In genomic region chr9:130755377-130756007, GRCh38 we compare ENCODE assay signal across 23 cellular contexts.
DNase-seq lines count a peak whose midpoint lies in the region; ATAC-seq and TF ChIP-seq lines count a peak whose summit lies in the region.
"Had no signal": no experiment of that assay in that cellular context is flagged by ENCODE, and none has a peak within 500 bp of the region (broad histone marks: within the 10 kb centered on the region; RNA-seq: fewer than 3 reads in every experiment).

No MANE protein-coding gene starts in this region.

- no peaks in the 10 kb centered on the region for H3K27me3 ChIP-seq in IMR-90 (ENCODE audit: control insufficient read depth, insufficient read depth, low read length)
- H3K27me3 ChIP-seq in lower lobe of right lung (ENCODE audit: low read depth), result no peaks in the 10 kb centered on the region
- H3K27me3 ChIP-seq: gastroesophageal sphincter, suprapubic skin had no signal

- TF ChIP-seq RAD21 in IMR-90 (IDR thresholded peaks at IDR 0.05; ENCODE audit: low read length), result no peak

- no peak overlapping the region for H4K5ac ChIP-seq in IMR-90 (ENCODE audit: low read depth, low read length)

- TF ChIP-seq CTCF in IMR-90 (conservative IDR thresholded peaks at IDR 0.05; ENCODE audit: low read depth, low read length) (no peak), lower lobe of right lung (IDR thresholded peaks at IDR 0.05) (no peak)

- H4K8ac ChIP-seq in IMR-90 (ENCODE audit: low read depth in 2 of 2, low read length in 2 of 2), result no peak overlapping the region

- POLR2A ChIA-PET in IMR-90 (lab: Charles Lee; ENCODE audit: unreplicated experiment), result no interaction called here

- BruUV-seq in IMR-90 (replicated peaks; lab: Mats Ljungman, UMichigan), result no TSS peak

- ATAC-seq in IMR-90 (ENCODE audit: low read depth) (no peak), lower lobe of right lung (no peak), GM21529 (IDR thresholded peaks at IDR 0.05; ENCODE audit: unreplicated experiment) (no peak)
- ATAC-seq: A549, gastroesophageal sphincter, T-cell had no signal

- no peak overlapping the region for H4K91ac ChIP-seq in IMR-90 (ENCODE audit: insufficient read depth, low read depth, low read length)

- no peak overlapping the region for H2BK20ac ChIP-seq in IMR-90 (ENCODE audit: low read depth, low read length)

- CTCF ChIA-PET in IMR-90 (lab: Yijun Ruan, JAX), result interaction anchor here (1.6 to 2.6 kb wide), 2 partner anchors 12 to 110 kb away, joined by 3 to 9 read pairs; no protein-coding TSS in a partner anchor

- no peak overlapping the region for H2AK9ac ChIP-seq in IMR-90 (replicated peaks; ENCODE audit: low read depth, low read length, poor library complexity)

- peaks cover 28% of the 10 kb centered on the region for H4K20me1 ChIP-seq in IMR-90 (ENCODE audit: insufficient read depth, low read length)

- peaks cover 21 to 52% of the 10 kb centered on the region in 2 experiments for H3K79me1 ChIP-seq in IMR-90 (ENCODE audit: low read depth in 1 of 2, low read length in 2 of 2)

- WGBS in IMR-90 (ENCODE audit: extremely low coverage in 2 of 2, insufficient read length in 1 of 2), 2 experiments, result no CpG with 5 or more reads among the region's 10 CpGs

- peaks cover 9% of the 10 kb centered on the region for H3K9me1 ChIP-seq in IMR-90 (ENCODE audit: insufficient read depth, low read length)

- H3K4me3 ChIP-seq in IMR-90 (ENCODE audit: insufficient read depth, low read depth, low read length) (no peak overlapping the region), lower lobe of right lung (no peak overlapping the region)
- H3K4me3 ChIP-seq: A549, gastroesophageal sphincter, PC-9, suprapubic skin had no signal

- H3K4me1 ChIP-seq in IMR-90 (ENCODE audit: control insufficient read depth, insufficient read depth, low read length) (peaks cover 8% of the 10 kb centered on the region; the same call in 1 of the 2 replicates), lower lobe of right lung (peaks cover 21% of the 10 kb centered on the region)
- H3K4me1 ChIP-seq: A549 had no signal

- H2AFZ ChIP-seq in IMR-90 (replicated peaks; ENCODE audit: low read length, poor library complexity), result no peak overlapping the region
- H2AFZ ChIP-seq: PC-9 had no signal

- H3K23ac ChIP-seq in IMR-90 (ENCODE audit: low read depth, low read length), result no peak overlapping the region; the same call in 1 of the 2 replicates

- no peak overlapping the region for H2BK120ac ChIP-seq in IMR-90 (ENCODE audit: low read depth, low read length)

- DNase-seq in AG08395 (ENCODE audit: low spot score) (peak; percentile 42), IMR-90 (no peak), dermis blood vessel endothelial cell (peak; percentile 51), lower lobe of right lung (no peak), NCI-H146 treated with DMSO at 0.1 percent for 48 hours (lab: John Stamatoyannopoulos, UW; ENCODE audit: unreplicated experiment) (no peak), DMS 273 treated with DMSO at 0.1 percent for 48 hours (lab: John Stamatoyannopoulos, UW) (no peak), iPS-NIHi7 (ENCODE audit: extremely low spot score) (no peak)
- DNase-seq: activated CD8-positive, alpha-beta memory T cell treated with anti-CD3 and anti-CD28 coated beads for 24 hours; activated T-cell treated with anti-CD3 and anti-CD28 coated beads, Interleukin-2, amount 50 U/mL, for 1 hour; COR-L47; DMS79 treated with DMSO at 0.1 percent for 48 hours; HCEC 1CT; NCI-H1105 treated with DMSO at 0.1 percent for 48 hours; NCI-H510A; PC-9; SIG-M5; small intestine; stimulated activated CD4-positive, alpha-beta T cell treated with anti-CD3 and anti-CD28 coated beads, Interleukin-2, amount 100 ng/mL, for 24 hours; T-cell had no signal

- H3K4me2 ChIP-seq in IMR-90 (ENCODE audit: low read depth, low read length), result no peak overlapping the region
- H3K4me2 ChIP-seq: A549, PC-9 had no signal

- H3K27ac ChIP-seq in IMR-90 (ENCODE audit: insufficient read depth, low read length), result no peak overlapping the region
- H3K27ac ChIP-seq in lower lobe of right lung, result peak overlapping the region; percentile 12
- H3K27ac ChIP-seq: A549, gastroesophageal sphincter, PC-9, suprapubic skin had no signal

- H3K9me3 ChIP-seq in IMR-90 (ENCODE audit: control insufficient read depth, insufficient read depth, low read length) (no peaks in the 10 kb centered on the region), lower lobe of right lung (no peaks in the 10 kb centered on the region)
- H3K9me3 ChIP-seq: A549, gastroesophageal sphincter, suprapubic skin had no signal

- dilution Hi-C loops in IMR-90 (cut with HindIII; ENCODE audit: low sequenced_read_pairs, unreplicated experiment), result no loop called here

- TF ChIP-seq POLR2A in IMR-90 (IDR thresholded peaks at IDR 0.05; ENCODE audit: low read depth, low read length), result no peak

- no peaks in the 10 kb centered on the region for H3K36me3 ChIP-seq in IMR-90 (ENCODE audit: control insufficient read depth, insufficient read depth, low read length)
- H3K36me3 ChIP-seq in lower lobe of right lung, result no peaks in the 10 kb centered on the region
- H3K36me3 ChIP-seq: gastroesophageal sphincter, suprapubic skin had no signal

- H3K9ac ChIP-seq in IMR-90 (ENCODE audit: low read depth, low read length), result no peak overlapping the region

- no peak overlapping the region for H3K56ac ChIP-seq in IMR-90 (ENCODE audit: extremely low read depth, insufficient read depth, low read length)

- 0 out of 2 replicates have a peak overlapping the region, but pooled peaks have one; percentile 14 for H2AK5ac ChIP-seq in IMR-90 (ENCODE audit: low read depth, low read length)

- H3K4ac ChIP-seq in IMR-90 (ENCODE audit: low read depth, low read length), result no peak overlapping the region

- H3K18ac ChIP-seq in IMR-90 (ENCODE audit: low read depth, low read length), result no peak overlapping the region

- no peak overlapping the region for H2BK15ac ChIP-seq in IMR-90 (ENCODE audit: low read depth, low read length)

- H2BK5ac ChIP-seq in IMR-90 (ENCODE audit: low read depth, low read length, poor library complexity, severe bottlenecking), result no peak overlapping the region

- intact Hi-C loops in IMR-90 (cut with micrococcal nuclease), result no loop called here
- intact Hi-C loops in lower lobe of right lung (cut with DNase I), result no loop called here

- in situ Hi-C loops in IMR-90 (cut with MboI; ENCODE audit: low sequenced_read_pairs), result loop anchor here (5.0 kb wide), 1 partner anchor 33 kb away; no protein-coding TSS in a partner anchor

- H3K14ac ChIP-seq in IMR-90 (replicated peaks; ENCODE audit: low read depth, low read length), result no peak overlapping the region

TF ChIP-seq in IMR-90, 13 proteins besides CTCF, POLR2A, EP300 and RAD21:
- TF ChIP-seq MAZ (IDR thresholded peaks at IDR 0.05; ENCODE audit: borderline replicate concordance, low read depth, low read length) (no peak), BHLHE40 (IDR thresholded peaks at IDR 0.05; ENCODE audit: low read depth, low read length) (no peak), NFE2L2 (IDR thresholded peaks at IDR 0.05; ENCODE audit: low read depth, low read length) (no peak), RFX5 (IDR thresholded peaks at IDR 0.05; ENCODE audit: low read depth, low read length) (no peak), MAFK (IDR thresholded peaks at IDR 0.05; ENCODE audit: low read depth, low read length) (no peak), MXI1 (IDR thresholded peaks at IDR 0.05; ENCODE audit: borderline replicate concordance, low read depth, low read length) (no peak), FOS (IDR thresholded peaks at IDR 0.05; ENCODE audit: low read depth, low read length) (no peak), RCOR1 (IDR thresholded peaks at IDR 0.05; ENCODE audit: insufficient replicate concordance, low read length) (no peak), SMC3 (IDR thresholded peaks at IDR 0.05; ENCODE audit: low read depth, low read length) (no peak), CHD1 (IDR thresholded peaks at IDR 0.05; ENCODE audit: low read depth, low read length) (no peak)
TF ChIP-seq in IMR-90: peak in this region for 0.

Comparison
In these comparisons a context has a peak if more than half of its experiments do, and no peak if none do; other contexts are left out.
1. DNase-seq: peak in AG08395 (single experiment) and dermis blood vessel endothelial cell (single experiment); none in IMR-90 (single experiment), lower lobe of right lung (single experiment), NCI-H146 treated with DMSO at 0.1 percent for 48 hours (single experiment), DMS 273 treated with DMSO at 0.1 percent for 48 hours (single experiment) and iPS-NIHi7 (single experiment).